8 cellular contexts compared by ENCODE assay signal in the genomic region with DNA sequence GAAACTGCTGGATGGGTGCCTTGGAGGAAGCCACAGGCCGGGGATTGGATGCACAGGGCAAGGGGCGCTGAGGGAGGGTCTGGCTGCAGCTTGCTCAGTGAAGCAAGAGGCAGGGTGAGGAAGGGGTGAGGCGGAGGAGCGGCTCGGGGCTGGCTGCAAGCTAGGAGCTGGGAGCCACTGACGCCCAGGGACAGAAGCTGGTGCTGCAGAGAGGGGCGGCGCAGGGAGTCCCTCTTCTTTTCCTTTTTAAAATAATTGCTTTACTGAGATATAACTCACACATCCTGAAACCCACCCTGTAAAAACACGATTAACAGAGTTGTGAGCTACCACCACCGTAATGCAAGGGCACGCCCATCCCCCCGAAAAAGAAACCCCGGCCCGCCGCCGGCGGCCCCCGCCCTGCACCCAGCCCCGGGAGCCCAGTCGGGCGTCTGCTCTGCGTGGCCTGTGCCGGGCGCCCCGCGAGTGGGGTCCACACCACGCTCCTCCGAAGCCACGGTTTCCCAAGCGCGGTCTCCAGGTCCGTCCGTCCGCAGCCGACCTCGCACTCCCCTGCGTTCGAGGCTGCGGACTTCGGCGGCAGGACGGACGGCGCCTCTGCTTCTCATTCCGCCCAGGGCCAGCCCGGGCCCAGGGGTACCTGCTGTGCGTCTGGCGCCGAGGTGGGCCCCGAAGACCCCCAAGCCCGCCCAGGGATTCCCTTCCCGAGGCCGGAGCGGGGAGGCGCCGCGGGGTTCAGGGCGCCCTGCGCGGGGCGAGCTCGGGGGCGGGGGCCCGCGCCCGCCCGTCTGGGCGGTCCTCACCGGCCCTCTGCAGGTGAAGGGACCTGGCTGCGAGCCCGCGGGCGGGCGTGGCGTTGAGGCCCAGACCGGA. TPM values are rescaled to one million over a fixed set of nuclear protein-coding genes. Genes with fewer than 3 reads are reported as not detected.
A peak's percentile ranks its signal among the peaks of the same experiment; 100 is the strongest.
DNase-seq lines count a peak whose midpoint lies in the region; ATAC-seq and TF ChIP-seq lines count a peak whose summit lies in the region.

No MANE protein-coding gene starts in this region.

- peak overlapping the region; percentile 90 to 94 for H3K4me3 Mint-ChIP-seq in CD14-positive monocyte

- peak overlapping the region; percentile 74 for H3K4me3 ChIP-seq in right cardiac atrium (ENCODE audit: low read length)

- peak overlapping the region; percentile 73 to 93 (median 90) for H3K27ac Mint-ChIP-seq in CD14-positive monocyte

- H3K9me3 Mint-ChIP-seq in CD14-positive monocyte = peaks cover 0 to 15% (median 5%) of the 10 kb centered on the region in 7 donors

- WGBS in adipose tissue, 3 donors = 0 to 1% (median 0%) methylated on average over 60 to 76 of the region's 76 CpGs
- WGBS in right cardiac atrium = under 1% methylated on average over 76 of the region's 76 CpGs

- peaks cover 30% of the 10 kb centered on the region for H3K4me1 Mint-ChIP-seq in CD14-positive monocyte

- H3K4me1 ChIP-seq in right cardiac atrium (ENCODE audit: control insufficient read depth, insufficient read depth, low read length) = no peaks in the 10 kb centered on the region

- ATAC-seq in GM18868 (IDR thresholded peaks at IDR 0.05; ENCODE audit: unreplicated experiment) (peak; percentile 1), HG03196 (IDR thresholded peaks at IDR 0.05; ENCODE audit: unreplicated experiment) (peak; percentile 2), right cardiac atrium (peak; percentile 12 to 49)

- H3K9me3 ChIP-seq in right cardiac atrium (ENCODE audit: control insufficient read depth, low read length) = no peaks in the 10 kb centered on the region

- TF ChIP-seq CTCF in CD14-positive monocyte (IDR thresholded peaks at IDR 0.05) = no peak

- H3K27me3 ChIP-seq in right cardiac atrium (ENCODE audit: control insufficient read depth, insufficient read depth) = no peaks in the 10 kb centered on the region

- intact Hi-C loops in CD14-positive monocyte (cut with micrococcal nuclease) = loop anchor here (2.0 to 10.0 kb wide), 10 partner anchors 45 to 659 kb away; partner anchors contain the start of genes CTBP1 (in 2 of the 2), FGFRL1 (in 1 of the 2), MAEA (in 1 of the 2) and NELFA (in 1 of the 2)
- intact Hi-C loops in right cardiac atrium (cut with DNase I) = loop anchor here (2.0 to 10.0 kb wide), 4 partner anchors 51 to 214 kb away; partner anchors contain the start of gene CTBP1 (in 2 of the 4)

- H3K36me3 Mint-ChIP-seq in CD14-positive monocyte = peaks cover 21 to 46% of the 10 kb centered on the region in 2 donors

- peaks cover 0 to 2% (median 0%) of the 10 kb centered on the region in 3 donors for H3K27me3 Mint-ChIP-seq in CD14-positive monocyte (ENCODE audit: low read depth in 3 of 3)

- H3K27ac ChIP-seq in adipose tissue (ENCODE audit: low read depth, low read length) (peak overlapping the region; percentile 59), right cardiac atrium (ENCODE audit: low read length) (peak overlapping the region; percentile 61)

- DNase-seq in CD14-positive monocyte (ENCODE audit: low spot score) (no peak), SK-MEL-5 (ENCODE audit: low read depth, low spot score) (peak; percentile 29), right cardiac atrium (peak; percentile 60 to 88 (median 84)), renal cortical epithelial cell (ENCODE audit: low read depth) (peak; percentile 38), putamen (ENCODE audit: low spot score) (no peak)

- in situ Hi-C loops in SK-MEL-5 (cut with HindIII; ENCODE audit: low pct_unique_long_range_greater_than_20kb, low sequenced_read_pairs) = no loop called here

RNA-seq across cellular contexts. Expression of gene UVSSA, which starts 0.9 kb away (rescaled TPM):
- 1 to 10 TPM; 2.6 to 4.8 TPM for polyA plus RNA-seq in CD14-positive monocyte
- total RNA-seq in SK-MEL-5 (2014; rRNA removed; shearing (Covaris generic)) = 6.0 and 7.3 TPM in 2 replicates
- 9.8 and 10.1 TPM in 2 replicates for polyA plus RNA-seq in SK-MEL-5 (2015; cell fraction: cytosol; rRNA removed)
- polyA plus RNA-seq in SK-MEL-5 (2015; cell fraction: nucleus; rRNA removed) = 70.6 and 75.2 TPM in 2 replicates
- polyA plus RNA-seq in adipose tissue = 1 to 10 TPM; 5.6 to 9.8 (median 7.0) TPM
- 1 to 10 TPM; 7.7 to 8.8 (median 8.5) TPM for total RNA-seq in right cardiac atrium
- 5.0 TPM for polyA plus RNA-seq in right cardiac atrium
- 4.7 and 10.9 TPM in 2 replicates for total RNA-seq in renal cortical epithelial cell

RNA-seq across cellular contexts. Expression of gene MAEA, which starts 56.5 kb away (rescaled TPM):
- polyA plus RNA-seq in CD14-positive monocyte (10 to 100 TPM; 34.3 to 37.7 TPM), adipose tissue (10 to 100 TPM; 38.1 to 43.9 (median 43.6) TPM), right cardiac atrium (53.4 TPM)
- total RNA-seq in SK-MEL-5 (2014; rRNA removed; shearing (Covaris generic)) = 45.5 and 52.1 TPM in 2 replicates
- 76.5 and 83.7 TPM in 2 replicates for polyA plus RNA-seq in SK-MEL-5 (2015; cell fraction: cytosol; rRNA removed)
- polyA plus RNA-seq in SK-MEL-5 (2015; cell fraction: nucleus; rRNA removed) = 78.7 and 91.1 TPM in 2 replicates
- total RNA-seq in right cardiac atrium (10 to 100 TPM; 51.6 to 61.8 (median 59.2) TPM), renal cortical epithelial cell (90.5 and 139 TPM in 2 replicates)

Comparison
In these comparisons a context has a peak if more than half of its experiments do, and no peak if none do; other contexts are left out.
1. DNase-seq: peak in SK-MEL-5 (single experiment), right cardiac atrium (3 of 3) and renal cortical epithelial cell (single experiment); none in CD14-positive monocyte (single experiment) and putamen (single experiment).
2. Peak in every context shown above with its lines, with median percentiles within 50 percentile points of each other: ATAC-seq.